21 cellular contexts compared by ENCODE assay signal in genomic region chr6:52733172-52733571, GRCh38. TPM values are rescaled to one million over a fixed set of nuclear protein-coding genes. Genes with fewer than 3 reads are reported as not detected.
A peak's percentile ranks its signal among the peaks of the same experiment; 100 is the strongest.
DNase-seq lines count a peak whose midpoint lies in the region; ATAC-seq and TF ChIP-seq lines count a peak whose summit lies in the region.
"Had no signal": no experiment of that assay in that cellular context is flagged by ENCODE, and none has a peak within 500 bp of the region (broad histone marks: within the 10 kb centered on the region; RNA-seq: fewer than 3 reads in every experiment).

No MANE protein-coding gene starts in this region.

- no peak overlapping the region for H3K14ac ChIP-seq in neuronal stem cell (ENCODE audit: low read length)

- no peak overlapping the region for H3K4me3 Mint-ChIP-seq in T-helper 2 cell treated with Interferon-gamma antibody and Interleukin-4, amounts not matched to agents 5 μg/mL and 100 μg/mL, for 36 hours
- H3K4me3 Mint-ChIP-seq: CD4-positive, CD25-positive, alpha-beta regulatory T cell; CD8-positive, alpha-beta memory T cell had no signal

- H3K9me3 ChIP-seq in body of pancreas = no peaks in the 10 kb centered on the region
- H3K9me3 ChIP-seq in neuronal stem cell (replicated peaks in 1 of 2; ENCODE audit: control insufficient read depth in 2 of 2, insufficient read depth in 1 of 2, low read depth in 1 of 2, low read length in 2 of 2) = no peaks in the 10 kb centered on the region
- no peaks in the 10 kb centered on the region for H3K9me3 ChIP-seq in aorta (ENCODE audit: control insufficient read depth, low read length)

- no peak overlapping the region for H3K23ac ChIP-seq in neuronal stem cell (ENCODE audit: low read depth, low read length, poor library complexity)

- H2AK5ac ChIP-seq in neuronal stem cell (ENCODE audit: low read depth, low read length) = no peak overlapping the region

- H3K4me1 ChIP-seq in body of pancreas (peaks cover 95% of the 10 kb centered on the region), neuronal stem cell (ENCODE audit: control insufficient read depth in 2 of 2, insufficient read depth in 1 of 2, low read depth in 1 of 2, low read length in 2 of 2) (peaks cover 0 to 9% of the 10 kb centered on the region in 2 donors), aorta (ENCODE audit: control insufficient read depth in 1 of 2, insufficient read depth in 2 of 2, low read length in 2 of 2) (peaks cover 1 to 11% of the 10 kb centered on the region in 2 donors)

- no peaks in the 10 kb centered on the region for H3K4me1 Mint-ChIP-seq in T-helper 2 cell treated with Interferon-gamma antibody and Interleukin-4, amounts not matched to agents 5 μg/mL and 100 μg/mL, for 36 hours (ENCODE audit: low read depth)
- H3K4me1 Mint-ChIP-seq: CD4-positive, CD25-positive, alpha-beta regulatory T cell; CD8-positive, alpha-beta memory T cell had no signal

- 92 to 100% methylated on average over 1 of the region's 1 CpG for WGBS in body of pancreas, 2 donors
- whole genome bisulfite sequencing in neuronal stem cell (ENCODE audit: extremely low coverage in 2 of 2, insufficient read length in 2 of 2, insufficient replicate concordance in 1 of 2), 2 donors = no CpG with 5 or more reads among the region's 1 CpG
- WGBS in aorta, 2 donors = 98 to 100% methylated on average over 1 of the region's 1 CpG

- no peaks in the 10 kb centered on the region for H3K9me3 Mint-ChIP-seq in T-helper 2 cell treated with Interferon-gamma antibody and Interleukin-4, amounts not matched to agents 5 μg/mL and 100 μg/mL, for 36 hours
- H3K9me3 Mint-ChIP-seq: CD8-positive, alpha-beta memory T cell had no signal

- TF ChIP-seq POLR2A in body of pancreas (IDR thresholded peaks at IDR 0.05) = no peak

- ATAC-seq in body of pancreas (no peak), left colon (peak; percentile 34), aorta (ENCODE audit: low FRiP score) (peak; percentile 8), GM19452 (IDR thresholded peaks at IDR 0.05; ENCODE audit: unreplicated experiment) (no peak)
- ATAC-seq: GM12878 had no signal

- no peak overlapping the region for H3K4ac ChIP-seq in neuronal stem cell (ENCODE audit: low read length)

- no peak overlapping the region for H2BK12ac ChIP-seq in neuronal stem cell (ENCODE audit: low read length)

- H3K27me3 ChIP-seq in body of pancreas = no peaks in the 10 kb centered on the region
- H3K27me3 ChIP-seq in neuronal stem cell (ENCODE audit: control insufficient read depth in 3 of 3, insufficient read depth in 3 of 3, low read depth in 1 of 3, low read length in 3 of 3) = peaks cover 0 to under 1% (median 0%) of the 10 kb centered on the region in 3 experiments
- no peaks in the 10 kb centered on the region for H3K27me3 ChIP-seq in aorta (ENCODE audit: control insufficient read depth in 1 of 2, insufficient read depth in 2 of 2, low read length in 1 of 2)

- H4K91ac ChIP-seq in neuronal stem cell (ENCODE audit: low read depth, low read length, poor library complexity) = peak overlapping the region; percentile 33

- H3K27ac Mint-ChIP-seq in T-helper 2 cell treated with Interferon-gamma antibody and Interleukin-4, amounts not matched to agents 5 μg/mL and 100 μg/mL, for 36 hours = no peak overlapping the region
- H3K27ac Mint-ChIP-seq: CD4-positive, CD25-positive, alpha-beta regulatory T cell; CD8-positive, alpha-beta memory T cell had no signal

- no peak for TF ChIP-seq CTCF in body of pancreas (IDR thresholded peaks at IDR 0.05)

- H3K27ac ChIP-seq in body of pancreas = peak overlapping the region in 3 of 4 donors; percentile 1 to 52 (median 33)
- no peak overlapping the region for H3K27ac ChIP-seq in neuronal stem cell (replicated peaks; ENCODE audit: low read length)
- no peak overlapping the region for H3K27ac ChIP-seq in aorta (ENCODE audit: low read depth in 1 of 2, low read length in 2 of 2)

- no peaks in the 10 kb centered on the region for H3K36me3 ChIP-seq in body of pancreas (replicated peaks in 1 of 2; ENCODE audit: insufficient read depth in 1 of 2, low read depth in 2 of 2)
- no peaks in the 10 kb centered on the region for H3K36me3 ChIP-seq in neuronal stem cell (replicated peaks in 1 of 2; ENCODE audit: control insufficient read depth in 2 of 2, insufficient read depth in 2 of 2, low read length in 2 of 2)
- no peaks in the 10 kb centered on the region for H3K36me3 ChIP-seq in aorta (ENCODE audit: control insufficient read depth in 1 of 2, insufficient read depth in 2 of 2, low read length in 1 of 2)

- H3K27me3 Mint-ChIP-seq in T-helper 2 cell treated with Interferon-gamma antibody and Interleukin-4, amounts not matched to agents 5 μg/mL and 100 μg/mL, for 36 hours (ENCODE audit: low read depth) = peaks cover 2% of the 10 kb centered on the region
- H3K27me3 Mint-ChIP-seq: CD8-positive, alpha-beta memory T cell had no signal

- H2AFZ ChIP-seq in neuronal stem cell (ENCODE audit: low read length) = no peak overlapping the region

- peak in 2 of 4 donors; percentile 28 to 45 for DNase-seq in body of pancreas
- DNase-seq in left colon = no peak
- DNase-seq in neuronal stem cell (ENCODE audit: low spot score) = no peak
- no peak for DNase-seq in aorta
- no peak for DNase-seq in T-helper 2 cell treated with Interferon-gamma antibody and Interleukin-4, amounts not matched to agents 5 μg/mL and 100 μg/mL, for 36 hours (ENCODE audit: low spot score)
- no peak for DNase-seq in SKM-1 treated with dmso at 0.1 percent for 144 hours (lab: John Stamatoyannopoulos, UW; ENCODE audit: unreplicated experiment)
- DNase-seq: C1 segment of cervical spinal cord; CD4-positive, CD25-positive, alpha-beta regulatory T cell; CD8-positive, alpha-beta memory T cell; DMS 273 treated with DMSO at 0.1 percent for 48 hours; DMS79; EL; GDM1; GOT3; H7; HCEC 1CT had no signal

- no peak overlapping the region for H4K8ac ChIP-seq in neuronal stem cell (ENCODE audit: low read depth, low read length)

- H3K4me3 ChIP-seq in body of pancreas = no peak overlapping the region
- H3K4me3 ChIP-seq in neuronal stem cell (ENCODE audit: low read length in 2 of 2) = no peak overlapping the region
- H3K4me3 ChIP-seq in aorta (ENCODE audit: low read length in 2 of 2) = no peak overlapping the region
- H3K4me3 ChIP-seq: GM12878 had no signal

- intact Hi-C loops in body of pancreas (cut with DNase I) = no loop called here
- intact Hi-C loops in left colon (cut with DNase I, micrococcal nuclease) = no loop called here
- intact Hi-C loops in aorta (cut with DNase I) = no loop called here

- no peak overlapping the region for H3K18ac ChIP-seq in neuronal stem cell (ENCODE audit: low read length)

- no peak overlapping the region for H2BK15ac ChIP-seq in neuronal stem cell (ENCODE audit: low read length)

- H3K36me3 Mint-ChIP-seq in T-helper 2 cell treated with Interferon-gamma antibody and Interleukin-4, amounts not matched to agents 5 μg/mL and 100 μg/mL, for 36 hours (ENCODE audit: low read depth) = no peaks in the 10 kb centered on the region
- H3K36me3 Mint-ChIP-seq: CD4-positive, CD25-positive, alpha-beta regulatory T cell; CD8-positive, alpha-beta memory T cell had no signal

- no peaks in the 10 kb centered on the region for H3K79me1 ChIP-seq in neuronal stem cell (ENCODE audit: low read depth, low read length)

- no peak overlapping the region for H2BK120ac ChIP-seq in neuronal stem cell (ENCODE audit: low read depth, low read length)

- no peak overlapping the region for H2BK5ac ChIP-seq in neuronal stem cell (ENCODE audit: low read length)

- no peak overlapping the region for H3K9ac ChIP-seq in neuronal stem cell (ENCODE audit: low read depth, low read length, poor library complexity)

- no peak overlapping the region for H3K4me2 ChIP-seq in neuronal stem cell (ENCODE audit: insufficient read depth, low read length, poor library complexity, severe bottlenecking)

RNA-seq across cellular contexts. Expression of gene GSTA2, which starts 30.1 kb away (rescaled TPM):
- total RNA-seq in body of pancreas (10 to 100 TPM; 73.7 to 76.1 TPM), left colon (not detected), aorta (not detected)
- not detected for polyA plus RNA-seq in neuronal stem cell (2013, experiment 1 of 2)
- not detected for polyA plus RNA-seq in neuronal stem cell (2013, experiment 2 of 2)
- 10 to 100 TPM in 1 of 2 donors, not detected in 1; 12.6 TPM for polyA plus RNA-seq in aorta
- total RNA-seq: A172; A673; CD4-positive, CD25-positive, alpha-beta regulatory T cell; CD8-positive, alpha-beta memory T cell; GM12878; H7 had no signal
- polyA plus RNA-seq: BJ; CD4-positive, CD25-positive, alpha-beta regulatory T cell; CD8-positive, alpha-beta memory T cell; GM12878 had no signal

Comparison
In these comparisons a context has a peak if more than half of its experiments do, and no peak if none do; other contexts are left out.
1. ATAC-seq: peak in left colon (single experiment) and aorta (single experiment); none in body of pancreas (single experiment) and GM19452 (single experiment).
2. H3K27ac ChIP-seq: peak in body of pancreas (3 of 4); none in neuronal stem cell (single experiment) and aorta (0 of 2).
3. RNA of gene GSTA2, which starts 30.1 kb away (total RNA-seq): 73.7 to 76.1 TPM in body of pancreas; not detected in left colon and not detected in aorta; every median in the first group is over 10 times any median in the second.